In the genomic region with DNA sequence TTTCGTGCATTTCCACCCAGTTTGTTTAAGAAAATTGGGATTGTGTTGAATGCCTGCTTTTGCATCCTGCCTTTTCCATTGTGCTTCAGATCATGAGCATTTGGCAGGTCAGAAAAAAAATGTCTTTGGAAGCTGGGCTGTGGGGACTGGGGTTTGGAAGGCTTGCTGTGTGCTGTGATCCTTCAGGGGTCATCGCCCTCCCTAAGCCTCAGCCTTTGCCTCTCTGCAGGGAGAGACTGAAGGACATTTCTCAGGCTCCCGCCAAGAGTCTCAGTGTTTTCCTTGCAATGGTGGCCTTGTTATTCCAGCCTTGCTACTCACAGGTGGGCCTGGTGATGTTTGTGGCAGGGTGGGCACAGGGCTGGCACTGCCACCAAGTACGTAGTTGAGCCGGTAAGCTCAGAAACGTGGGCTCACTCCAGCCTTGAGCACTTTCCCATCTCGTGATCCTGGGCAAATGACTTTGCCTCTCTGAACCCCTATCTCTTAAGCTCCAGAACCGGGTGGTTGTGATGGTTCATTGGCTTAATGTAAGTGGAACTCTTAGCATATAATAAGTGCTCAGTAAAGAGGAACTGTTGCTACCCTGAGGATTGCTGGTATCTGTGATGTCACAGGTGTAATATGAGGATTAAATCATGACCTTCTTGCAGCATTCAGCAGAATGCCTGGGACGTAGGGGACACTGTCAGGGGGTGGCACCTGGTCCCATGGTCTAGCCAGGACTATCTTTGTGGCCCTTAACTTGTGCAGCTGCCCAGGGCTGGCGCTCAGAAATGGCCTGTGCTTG, we compare ENCODE assay signal across 4 cellular contexts.
TF ChIP-seq lines count a peak whose summit lies in the region.

No MANE protein-coding gene starts in this region.

TF ChIP-seq in liver, 16 proteins besides CTCF, POLR2A, EP300 and RAD21:
- peak; percentile 65 for TF ChIP-seq NR2F2 (IDR thresholded peaks at IDR 0.05)
- no peak for TF ChIP-seq HNF4G (IDR thresholded peaks at IDR 0.05)
- peak; percentile 42 to 48 for TF ChIP-seq RXRA (IDR thresholded peaks at IDR 0.05)
- no peak for TF ChIP-seq JUND (IDR thresholded peaks at IDR 0.05)

TF ChIP-seq in HepG2, 621 proteins besides CTCF, POLR2A, EP300 and RAD21:
- TF ChIP-seq, protein P1, sequence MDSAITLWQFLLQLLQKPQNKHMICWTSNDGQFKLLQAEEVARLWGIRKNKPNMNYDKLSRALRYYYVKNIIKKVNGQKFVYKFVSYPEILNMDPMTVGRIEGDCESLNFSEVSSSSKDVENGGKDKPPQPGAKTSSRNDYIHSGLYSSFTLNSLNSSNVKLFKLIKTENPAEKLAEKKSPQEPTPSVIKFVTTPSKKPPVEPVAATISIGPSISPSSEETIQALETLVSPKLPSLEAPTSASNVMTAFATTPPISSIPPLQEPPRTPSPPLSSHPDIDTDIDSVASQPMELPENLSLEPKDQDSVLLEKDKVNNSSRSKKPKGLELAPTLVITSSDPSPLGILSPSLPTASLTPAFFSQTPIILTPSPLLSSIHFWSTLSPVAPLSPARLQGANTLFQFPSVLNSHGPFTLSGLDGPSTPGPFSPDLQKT (CRISPR knock-in tag; IDR thresholded peaks at IDR 0.05; ENCODE audit: borderline replicate concordance) = no peak
- TF ChIP-seq, protein P2, sequence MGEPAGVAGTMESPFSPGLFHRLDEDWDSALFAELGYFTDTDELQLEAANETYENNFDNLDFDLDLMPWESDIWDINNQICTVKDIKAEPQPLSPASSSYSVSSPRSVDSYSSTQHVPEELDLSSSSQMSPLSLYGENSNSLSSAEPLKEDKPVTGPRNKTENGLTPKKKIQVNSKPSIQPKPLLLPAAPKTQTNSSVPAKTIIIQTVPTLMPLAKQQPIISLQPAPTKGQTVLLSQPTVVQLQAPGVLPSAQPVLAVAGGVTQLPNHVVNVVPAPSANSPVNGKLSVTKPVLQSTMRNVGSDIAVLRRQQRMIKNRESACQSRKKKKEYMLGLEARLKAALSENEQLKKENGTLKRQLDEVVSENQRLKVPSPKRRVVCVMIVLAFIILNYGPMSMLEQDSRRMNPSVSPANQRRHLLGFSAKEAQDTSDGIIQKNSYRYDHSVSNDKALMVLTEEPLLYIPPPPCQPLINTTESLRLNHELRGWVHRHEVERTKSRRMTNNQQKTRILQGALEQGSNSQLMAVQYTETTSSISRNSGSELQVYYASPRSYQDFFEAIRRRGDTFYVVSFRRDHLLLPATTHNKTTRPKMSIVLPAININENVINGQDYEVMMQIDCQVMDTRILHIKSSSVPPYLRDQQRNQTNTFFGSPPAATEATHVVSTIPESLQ (CRISPR knock-in tag; conservative IDR thresholded peaks at IDR 0.05) = no peak
- no peak for TF ChIP-seq SYNCRIP (IDR thresholded peaks at IDR 0.05; ENCODE audit: insufficient read depth, low read depth, low read length)
- TF ChIP-seq ZNF44 (CRISPR knock-in tag; IDR thresholded peaks at IDR 0.05) = no peak
- no peak for TF ChIP-seq ZNF850 (CRISPR knock-in tag; conservative IDR thresholded peaks at IDR 0.05)
- TF ChIP-seq SAFB2 (CRISPR knock-in tag; IDR thresholded peaks at IDR 0.05; ENCODE audit: borderline replicate concordance, low read depth) = no peak

TF ChIP-seq in H1, 55 proteins besides CTCF, POLR2A, EP300 and RAD21:
- TF ChIP-seq MAFK (IDR thresholded peaks at IDR 0.05; ENCODE audit: low read depth, low read length) (no peak), BRCA1 (IDR thresholded peaks at IDR 0.05; ENCODE audit: low read depth, low read length) (no peak), RFX5 (IDR thresholded peaks at IDR 0.05; ENCODE audit: borderline replicate concordance, low read depth, low read length) (no peak), BACH1 (IDR thresholded peaks at IDR 0.05; ENCODE audit: low read length) (no peak), KDM5A (IDR thresholded peaks at IDR 0.05; ENCODE audit: low read length) (no peak), KDM4A (IDR thresholded peaks at IDR 0.05; ENCODE audit: low read depth, low read length, severe bottlenecking) (no peak), SP1 (IDR thresholded peaks at IDR 0.05; ENCODE audit: low read depth, low read length) (no peak), SIRT6 (IDR thresholded peaks at IDR 0.05; ENCODE audit: low read length) (no peak), RNF2 (IDR thresholded peaks at IDR 0.05; ENCODE audit: borderline replicate concordance, low read depth, low read length, missing control alignments, poor library complexity, severe bottlenecking) (no peak), GABPA (IDR thresholded peaks at IDR 0.05; ENCODE audit: borderline replicate concordance, insufficient read depth, low read length) (no peak), FOSL1 (IDR thresholded peaks at IDR 0.05; ENCODE audit: insufficient read depth, low read depth, low read length) (no peak), EZH2 (IDR thresholded peaks at IDR 0.05; ENCODE audit: low read depth, low read length, severe bottlenecking) (no peak), POU5F1 (IDR thresholded peaks at IDR 0.05; ENCODE audit: low read depth, low read length) (no peak), TBP (IDR thresholded peaks at IDR 0.05; ENCODE audit: low read depth, low read length) (no peak)
- TF ChIP-seq, protein P3, sequence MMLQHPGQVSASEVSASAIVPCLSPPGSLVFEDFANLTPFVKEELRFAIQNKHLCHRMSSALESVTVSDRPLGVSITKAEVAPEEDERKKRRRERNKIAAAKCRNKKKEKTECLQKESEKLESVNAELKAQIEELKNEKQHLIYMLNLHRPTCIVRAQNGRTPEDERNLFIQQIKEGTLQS (IDR thresholded peaks at IDR 0.05; ENCODE audit: insufficient read depth, low read depth, low read length) = no peak
- TF ChIP-seq, protein P4, sequence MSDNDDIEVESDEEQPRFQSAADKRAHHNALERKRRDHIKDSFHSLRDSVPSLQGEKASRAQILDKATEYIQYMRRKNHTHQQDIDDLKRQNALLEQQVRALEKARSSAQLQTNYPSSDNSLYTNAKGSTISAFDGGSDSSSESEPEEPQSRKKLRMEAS (IDR thresholded peaks at IDR 0.05) = no peak
- TF ChIP-seq, protein P5, sequence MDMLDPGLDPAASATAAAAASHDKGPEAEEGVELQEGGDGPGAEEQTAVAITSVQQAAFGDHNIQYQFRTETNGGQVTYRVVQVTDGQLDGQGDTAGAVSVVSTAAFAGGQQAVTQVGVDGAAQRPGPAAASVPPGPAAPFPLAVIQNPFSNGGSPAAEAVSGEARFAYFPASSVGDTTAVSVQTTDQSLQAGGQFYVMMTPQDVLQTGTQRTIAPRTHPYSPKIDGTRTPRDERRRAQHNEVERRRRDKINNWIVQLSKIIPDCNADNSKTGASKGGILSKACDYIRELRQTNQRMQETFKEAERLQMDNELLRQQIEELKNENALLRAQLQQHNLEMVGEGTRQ (IDR thresholded peaks at IDR 0.05; ENCODE audit: low read length) = no peak
- TF ChIP-seq, protein P6, sequence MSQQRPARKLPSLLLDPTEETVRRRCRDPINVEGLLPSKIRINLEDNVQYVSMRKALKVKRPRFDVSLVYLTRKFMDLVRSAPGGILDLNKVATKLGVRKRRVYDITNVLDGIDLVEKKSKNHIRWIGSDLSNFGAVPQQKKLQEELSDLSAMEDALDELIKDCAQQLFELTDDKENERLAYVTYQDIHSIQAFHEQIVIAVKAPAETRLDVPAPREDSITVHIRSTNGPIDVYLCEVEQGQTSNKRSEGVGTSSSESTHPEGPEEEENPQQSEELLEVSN (IDR thresholded peaks at IDR 0.05) = no peak

TF ChIP-seq in neural cell, 6 proteins besides CTCF, POLR2A, EP300 and RAD21:
- TF ChIP-seq TAF1 (IDR thresholded peaks at IDR 0.05; ENCODE audit: low read depth) (no peak), MXI1 (conservative IDR thresholded peaks at IDR 0.05; ENCODE audit: poor library complexity, severe bottlenecking) (no peak), SMC3 (conservative IDR thresholded peaks at IDR 0.05; ENCODE audit: poor library complexity) (no peak), POLR2AphosphoS5 (IDR thresholded peaks at IDR 0.05) (no peak), EZH2 (IDR thresholded peaks at IDR 0.05; ENCODE audit: borderline replicate concordance, insufficient read depth, low read length, poor library complexity, severe bottlenecking) (no peak)
- TF ChIP-seq, protein P7, sequence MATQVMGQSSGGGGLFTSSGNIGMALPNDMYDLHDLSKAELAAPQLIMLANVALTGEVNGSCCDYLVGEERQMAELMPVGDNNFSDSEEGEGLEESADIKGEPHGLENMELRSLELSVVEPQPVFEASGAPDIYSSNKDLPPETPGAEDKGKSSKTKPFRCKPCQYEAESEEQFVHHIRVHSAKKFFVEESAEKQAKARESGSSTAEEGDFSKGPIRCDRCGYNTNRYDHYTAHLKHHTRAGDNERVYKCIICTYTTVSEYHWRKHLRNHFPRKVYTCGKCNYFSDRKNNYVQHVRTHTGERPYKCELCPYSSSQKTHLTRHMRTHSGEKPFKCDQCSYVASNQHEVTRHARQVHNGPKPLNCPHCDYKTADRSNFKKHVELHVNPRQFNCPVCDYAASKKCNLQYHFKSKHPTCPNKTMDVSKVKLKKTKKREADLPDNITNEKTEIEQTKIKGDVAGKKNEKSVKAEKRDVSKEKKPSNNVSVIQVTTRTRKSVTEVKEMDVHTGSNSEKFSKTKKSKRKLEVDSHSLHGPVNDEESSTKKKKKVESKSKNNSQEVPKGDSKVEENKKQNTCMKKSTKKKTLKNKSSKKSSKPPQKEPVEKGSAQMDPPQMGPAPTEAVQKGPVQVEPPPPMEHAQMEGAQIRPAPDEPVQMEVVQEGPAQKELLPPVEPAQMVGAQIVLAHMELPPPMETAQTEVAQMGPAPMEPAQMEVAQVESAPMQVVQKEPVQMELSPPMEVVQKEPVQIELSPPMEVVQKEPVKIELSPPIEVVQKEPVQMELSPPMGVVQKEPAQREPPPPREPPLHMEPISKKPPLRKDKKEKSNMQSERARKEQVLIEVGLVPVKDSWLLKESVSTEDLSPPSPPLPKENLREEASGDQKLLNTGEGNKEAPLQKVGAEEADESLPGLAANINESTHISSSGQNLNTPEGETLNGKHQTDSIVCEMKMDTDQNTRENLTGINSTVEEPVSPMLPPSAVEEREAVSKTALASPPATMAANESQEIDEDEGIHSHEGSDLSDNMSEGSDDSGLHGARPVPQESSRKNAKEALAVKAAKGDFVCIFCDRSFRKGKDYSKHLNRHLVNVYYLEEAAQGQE (IDR thresholded peaks at IDR 0.05; ENCODE audit: borderline replicate concordance) = no peak
TF ChIP-seq in neural cell: peak in this region for 0.
